ENCODE assay signal across 1 cellular context in genomic region chr13:52125547-52125946, GRCh38.
TF ChIP-seq lines count a peak whose summit lies in the region.

No MANE protein-coding gene starts in this region.

TF ChIP-seq in K562, 482 proteins besides CTCF, POLR2A, EP300 and RAD21 (continued from another document and continues in another):
- TF ChIP-seq MGA (IDR thresholded peaks at IDR 0.05) (peak; percentile 16; the same call in 1 of the 2 replicates), TRIM24 (IDR thresholded peaks at IDR 0.05) (0 out of 4 replicates have a peak, but pooled peaks of 1 of the 2 experiments have one; percentile 23), CHD4 (IDR thresholded peaks at IDR 0.05; ENCODE audit: insufficient read depth, insufficient replicate concordance, low read depth, low read length, poor library complexity, severe bottlenecking) (no peak), ZBTB12 (CRISPR knock-in tag; IDR thresholded peaks at IDR 0.05) (no peak), RCOR1 (IDR thresholded peaks at IDR 0.05; ENCODE audit: borderline replicate concordance in 1 of 2, low read depth in 2 of 2, low read length in 2 of 2) (0 out of 4 replicates have a peak, but pooled peaks of 1 of the 2 experiments have one; percentile 37), POLR2G (IDR thresholded peaks at IDR 0.05; ENCODE audit: low read depth, low read length) (no peak), KHSRP (IDR thresholded peaks at IDR 0.05) (no peak), BCL6 (CRISPR knock-in tag; IDR thresholded peaks at IDR 0.05) (no peak), ZFP36 (IDR thresholded peaks at IDR 0.05; ENCODE audit: low read depth, low read length, partially characterized antibody) (peak; percentile 23), GATAD2A (IDR thresholded peaks at IDR 0.05) (no peak), ELK3 (CRISPR knock-in tag; IDR thresholded peaks at IDR 0.05) (no peak), ZNF143 (CRISPR knock-in tag; IDR thresholded peaks at IDR 0.05) (no peak), RERE (CRISPR knock-in tag; IDR thresholded peaks at IDR 0.05; ENCODE audit: borderline replicate concordance) (no peak), ARID1B (IDR thresholded peaks at IDR 0.05) (peak; percentile 76), RBM22 (IDR thresholded peaks at IDR 0.05; ENCODE audit: low read depth, low read length, poor library complexity, severe bottlenecking) (no peak), ZNF395 (CRISPR knock-in tag; IDR thresholded peaks at IDR 0.05) (no peak), PCBP1 (IDR thresholded peaks at IDR 0.05; ENCODE audit: low read depth, low read length, poor library complexity, severe bottlenecking) (no peak), GTF2B (IDR thresholded peaks at IDR 0.05; ENCODE audit: extremely low read depth, insufficient read length) (no peak), SAFB2 (IDR thresholded peaks at IDR 0.05; ENCODE audit: borderline replicate concordance, low read depth, low read length, severe bottlenecking) (no peak), SMARCA5 (IDR thresholded peaks at IDR 0.05) (no peak), ETV1 (tag; conservative IDR thresholded peaks at IDR 0.05; ENCODE audit: low read depth) (no peak), CSDE1 (IDR thresholded peaks at IDR 0.05) (no peak), ZC3H4 (CRISPR knock-in tag; IDR thresholded peaks at IDR 0.05; ENCODE audit: borderline replicate concordance) (no peak), SMAD2 (IDR thresholded peaks at IDR 0.05; ENCODE audit: low read depth, low read length) (no peak), ZNF282 (CRISPR knock-in tag; IDR thresholded peaks at IDR 0.05) (no peak), GATAD2B (IDR thresholded peaks at IDR 0.05; ENCODE audit: borderline replicate concordance) (no peak), KDM1A (IDR thresholded peaks at IDR 0.05) (peak in 1 of 2 experiments; percentile 33; a peak in 2 of 4 replicates), ZNF280A (IDR thresholded peaks at IDR 0.05; ENCODE audit: low read depth, partially characterized antibody) (no peak), ZNF639 (CRISPR knock-in tag; conservative IDR thresholded peaks at IDR 0.05 in 1 of 2, IDR thresholded peaks at IDR 0.05 in 1 of 2) (no peak)
